ENCODE assay signal across 16 cellular contexts in the genomic region with DNA sequence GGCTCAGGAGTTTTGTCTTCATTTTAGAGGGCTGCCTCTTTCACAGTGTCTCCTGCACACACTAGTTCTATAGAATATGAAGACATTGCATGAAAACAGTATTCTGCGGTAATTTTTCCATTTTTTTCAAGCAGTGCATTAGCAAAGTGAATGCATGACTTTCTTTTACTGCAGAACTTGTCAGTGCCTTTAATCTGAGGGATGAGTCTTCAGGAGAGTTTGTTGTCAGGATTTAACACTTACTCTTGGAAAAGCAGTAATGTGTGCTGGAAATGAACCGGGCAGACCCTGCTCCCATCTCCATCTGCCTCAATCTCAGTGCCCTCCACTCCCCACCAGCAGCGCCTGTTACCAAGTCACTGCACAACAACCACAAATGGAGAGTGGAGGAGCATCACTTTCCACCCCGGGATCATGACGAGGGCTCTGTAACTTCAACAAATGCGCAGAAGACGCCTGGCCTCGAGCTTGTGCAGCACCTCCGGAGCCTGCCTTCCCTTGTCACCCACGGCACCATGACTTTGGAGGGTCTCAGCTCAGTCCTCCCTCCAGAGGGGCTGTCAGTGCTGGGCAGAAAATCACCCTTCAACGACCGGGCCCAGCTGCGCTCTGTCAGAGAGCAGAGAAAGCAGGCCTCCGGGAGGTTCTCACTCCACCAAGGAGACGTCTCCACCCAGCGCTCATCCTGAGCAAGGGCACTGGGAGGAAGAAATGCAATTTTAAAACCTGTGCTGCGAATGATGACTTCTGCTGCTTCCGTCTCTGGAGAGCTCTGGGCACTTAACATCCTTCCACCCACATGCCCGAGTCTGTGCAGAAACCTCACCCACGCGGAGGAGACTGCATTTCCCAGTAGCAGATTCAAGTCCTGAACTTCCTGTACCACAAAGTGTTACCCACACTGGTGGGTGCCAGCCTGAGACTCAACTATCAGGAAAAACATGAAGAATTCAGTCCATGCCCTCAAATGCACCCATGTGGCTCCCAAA.
DNase-seq lines count a peak whose midpoint lies in the region; ATAC-seq and TF ChIP-seq lines count a peak whose summit lies in the region.
"Had no signal": no experiment of that assay in that cellular context is flagged by ENCODE, and none has a peak within 500 bp of the region (broad histone marks: within the 10 kb centered on the region; RNA-seq: fewer than 3 reads in every experiment).

No MANE protein-coding gene starts in this region.

- H3K9me3 Mint-ChIP-seq in activated CD4-positive, alpha-beta T cell treated with anti-CD3 and anti-CD28 coated beads for 36 hours (ENCODE audit: low read depth) = peaks cover 6% of the 10 kb centered on the region
- H3K9me3 Mint-ChIP-seq in neural crest cell = peaks cover 6% of the 10 kb centered on the region

- no peaks in the 10 kb centered on the region for H3K36me3 Mint-ChIP-seq in activated CD4-positive, alpha-beta T cell treated with anti-CD3 and anti-CD28 coated beads for 36 hours (ENCODE audit: low read depth)
- H3K36me3 Mint-ChIP-seq in neural crest cell (ENCODE audit: low read depth) = no peaks in the 10 kb centered on the region

- peaks cover 2% of the 10 kb centered on the region for H3K27me3 Mint-ChIP-seq in activated CD4-positive, alpha-beta T cell treated with anti-CD3 and anti-CD28 coated beads for 36 hours
- no peaks in the 10 kb centered on the region for H3K27me3 Mint-ChIP-seq in neural crest cell (ENCODE audit: low read depth)

- ATAC-seq in activated CD4-positive, alpha-beta T cell treated with anti-CD3 and anti-CD28 coated beads for 36 hours = peak; percentile 69
- no peak for ATAC-seq in HG03097 (IDR thresholded peaks at IDR 0.05; ENCODE audit: low FRiP score, unreplicated experiment)
- ATAC-seq: gastrocnemius medialis, left ventricle myocardium superior had no signal

- intact Hi-C loops in activated CD4-positive, alpha-beta T cell treated with anti-CD3 and anti-CD28 coated beads for 36 hours (cut with DNase I, micrococcal nuclease) = loop anchor here (1.0 to 10.0 kb wide), 2 partner anchors 103 to 105 kb away; no protein-coding TSS in a partner anchor

- no peak overlapping the region for H3K4me3 Mint-ChIP-seq in activated CD4-positive, alpha-beta T cell treated with anti-CD3 and anti-CD28 coated beads for 36 hours
- H3K4me3 Mint-ChIP-seq in neural crest cell = no peak overlapping the region

- DNase-seq in activated CD4-positive, alpha-beta T cell treated with anti-CD3 and anti-CD28 coated beads for 36 hours = peak; percentile 60
- DNase-seq in activated CD4-positive, alpha-beta T cell treated with anti-CD3 and anti-CD28 coated beads for 1 hour = no peak
- DNase-seq in Ammon's horn (ENCODE audit: low spot score) (peak; percentile 55), anterior cingulate cortex (lab: John Stamatoyannopoulos, UW) (peak in 32 of 58 donors; percentile 13 to 86 (median 49)), neural crest cell (ENCODE audit: low read depth, low spot score) (no peak), GM19240 (ENCODE audit: insufficient read length, low spot score) (no peak), NCI-H2196 treated with DMSO at 0.1 percent for 48 hours (lab: John Stamatoyannopoulos, UW; ENCODE audit: unreplicated experiment) (no peak)
- DNase-seq: 8988T; activated naive CD4-positive, alpha-beta T cell treated with Interleukin-2 at 50 U/mL for 16 hours; BE2C; gastrocnemius medialis; left ventricle myocardium superior; NCI-H1930; NCI-H446 treated with DMSO at 0.1 percent for 48 hours; NK-92 treated with Interleukin-12 subunit alpha and Interleukin-12 subunit beta, amount 100 ng/mL, for 24 hours had no signal

- CTCF ChIA-PET in activated CD4-positive, alpha-beta T cell treated with anti-CD3 and anti-CD28 coated beads for 36 hours (lab: Charles Lee) = interaction anchor here (0.8 to 2.7 kb wide), 2 partner anchors 105 to 294 kb away, joined by 4 to 9 read pairs; no protein-coding TSS in a partner anchor

- H3K27ac Mint-ChIP-seq in activated CD4-positive, alpha-beta T cell treated with anti-CD3 and anti-CD28 coated beads for 36 hours = peak overlapping the region; percentile 24
- H3K27ac Mint-ChIP-seq in neural crest cell (ENCODE audit: unreplicated experiment) = peak overlapping the region; percentile 6

- POLR2A ChIA-PET in activated CD4-positive, alpha-beta T cell treated with anti-CD3 and anti-CD28 coated beads for 36 hours (lab: Charles Lee) = interaction anchor here (1.5 kb wide), 1 partner anchor 103 kb away, joined by 5 read pairs; no protein-coding TSS in a partner anchor

- H3K4me1 Mint-ChIP-seq in activated CD4-positive, alpha-beta T cell treated with anti-CD3 and anti-CD28 coated beads for 36 hours = peaks cover 35% of the 10 kb centered on the region
- no peaks in the 10 kb centered on the region for H3K4me1 Mint-ChIP-seq in neural crest cell

- no peak for TF ChIP-seq CTCF in neural crest cell (conservative IDR thresholded peaks at IDR 0.05)

Comparison
In these comparisons a context has a peak if more than half of its experiments do, and no peak if none do; other contexts are left out.
1. DNase-seq: peak in activated CD4-positive, alpha-beta T cell treated with anti-CD3 and anti-CD28 coated beads for 36 hours (single experiment), Ammon's horn (single experiment) and anterior cingulate cortex (32 of 58); none in activated CD4-positive, alpha-beta T cell treated with anti-CD3 and anti-CD28 coated beads for 1 hour (single experiment), neural crest cell (single experiment), GM19240 (single experiment) and NCI-H2196 treated with DMSO at 0.1 percent for 48 hours (single experiment).